1 cellular context compared by ENCODE assay signal in genomic region chr20:58048096-58048702, GRCh38.
TF ChIP-seq lines count a peak whose summit lies in the region.

No MANE protein-coding gene starts in this region.

TF ChIP-seq in WTC11, 78 proteins besides CTCF, POLR2A, EP300 and RAD21 (continued from another document):
- peak; percentile 77; the same call in 1 of the 2 replicates for TF ChIP-seq ARID4B (CRISPR knock-in tag; IDR thresholded peaks at IDR 0.05; ENCODE audit: borderline replicate concordance)
- TF ChIP-seq TEAD4 (CRISPR knock-in tag; IDR thresholded peaks at IDR 0.05), result peak; percentile 48; the same call in 1 of the 2 replicates
- TF ChIP-seq NR1H2 (CRISPR knock-in tag; IDR thresholded peaks at IDR 0.05), result no peak
- TF ChIP-seq, protein P1, sequence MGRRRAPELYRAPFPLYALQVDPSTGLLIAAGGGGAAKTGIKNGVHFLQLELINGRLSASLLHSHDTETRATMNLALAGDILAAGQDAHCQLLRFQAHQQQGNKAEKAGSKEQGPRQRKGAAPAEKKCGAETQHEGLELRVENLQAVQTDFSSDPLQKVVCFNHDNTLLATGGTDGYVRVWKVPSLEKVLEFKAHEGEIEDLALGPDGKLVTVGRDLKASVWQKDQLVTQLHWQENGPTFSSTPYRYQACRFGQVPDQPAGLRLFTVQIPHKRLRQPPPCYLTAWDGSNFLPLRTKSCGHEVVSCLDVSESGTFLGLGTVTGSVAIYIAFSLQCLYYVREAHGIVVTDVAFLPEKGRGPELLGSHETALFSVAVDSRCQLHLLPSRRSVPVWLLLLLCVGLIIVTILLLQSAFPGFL (CRISPR knock-in tag; IDR thresholded peaks at IDR 0.05; ENCODE audit: borderline replicate concordance), result 0 out of 2 replicates have a peak, but pooled peaks have one; percentile 79
- TF ChIP-seq, protein P2, sequence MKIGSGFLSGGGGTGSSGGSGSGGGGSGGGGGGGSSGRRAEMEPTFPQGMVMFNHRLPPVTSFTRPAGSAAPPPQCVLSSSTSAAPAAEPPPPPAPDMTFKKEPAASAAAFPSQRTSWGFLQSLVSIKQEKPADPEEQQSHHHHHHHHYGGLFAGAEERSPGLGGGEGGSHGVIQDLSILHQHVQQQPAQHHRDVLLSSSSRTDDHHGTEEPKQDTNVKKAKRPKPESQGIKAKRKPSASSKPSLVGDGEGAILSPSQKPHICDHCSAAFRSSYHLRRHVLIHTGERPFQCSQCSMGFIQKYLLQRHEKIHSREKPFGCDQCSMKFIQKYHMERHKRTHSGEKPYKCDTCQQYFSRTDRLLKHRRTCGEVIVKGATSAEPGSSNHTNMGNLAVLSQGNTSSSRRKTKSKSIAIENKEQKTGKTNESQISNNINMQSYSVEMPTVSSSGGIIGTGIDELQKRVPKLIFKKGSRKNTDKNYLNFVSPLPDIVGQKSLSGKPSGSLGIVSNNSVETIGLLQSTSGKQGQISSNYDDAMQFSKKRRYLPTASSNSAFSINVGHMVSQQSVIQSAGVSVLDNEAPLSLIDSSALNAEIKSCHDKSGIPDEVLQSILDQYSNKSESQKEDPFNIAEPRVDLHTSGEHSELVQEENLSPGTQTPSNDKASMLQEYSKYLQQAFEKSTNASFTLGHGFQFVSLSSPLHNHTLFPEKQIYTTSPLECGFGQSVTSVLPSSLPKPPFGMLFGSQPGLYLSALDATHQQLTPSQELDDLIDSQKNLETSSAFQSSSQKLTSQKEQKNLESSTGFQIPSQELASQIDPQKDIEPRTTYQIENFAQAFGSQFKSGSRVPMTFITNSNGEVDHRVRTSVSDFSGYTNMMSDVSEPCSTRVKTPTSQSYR (CRISPR knock-in tag; IDR thresholded peaks at IDR 0.05), result 0 out of 2 replicates have a peak, but pooled peaks have one; percentile 43
- no peak for TF ChIP-seq SOX15 (CRISPR knock-in tag; IDR thresholded peaks at IDR 0.05)
- peak; percentile 52; the same call in 1 of the 2 replicates for TF ChIP-seq TEAD1 (CRISPR knock-in tag; IDR thresholded peaks at IDR 0.05)
- peak; percentile 33; the same call in 1 of the 2 replicates for TF ChIP-seq SMAD3 (CRISPR knock-in tag; IDR thresholded peaks at IDR 0.05; ENCODE audit: borderline replicate concordance)
- no peak for TF ChIP-seq NR2C2 (CRISPR knock-in tag; IDR thresholded peaks at IDR 0.05)
- TF ChIP-seq MXD4 (CRISPR knock-in tag; IDR thresholded peaks at IDR 0.05; ENCODE audit: borderline replicate concordance), result no peak
- TF ChIP-seq IRF2 (CRISPR knock-in tag; IDR thresholded peaks at IDR 0.05; ENCODE audit: borderline replicate concordance, low read depth), result no peak
- no peak for TF ChIP-seq CDX4 (CRISPR knock-in tag; IDR thresholded peaks at IDR 0.05; ENCODE audit: borderline replicate concordance)
